In genomic region chr2:238235856-238236255, GRCh38 we compare ENCODE assay signal across 13 cellular contexts.
"Had no signal": no experiment of that assay in that cellular context is flagged by ENCODE, and none has a peak within 500 bp of the region (broad histone marks: within the 10 kb centered on the region; RNA-seq: fewer than 3 reads in every experiment).

No MANE protein-coding gene starts in this region.

- DNase-seq: activated naive CD8-positive, alpha-beta T cell treated with anti-CD3 and anti-CD28 coated beads, Interleukin-2, amount 10 ng/mL, durations not matched to agents 7 days and 5 days; anterior cingulate cortex; cortex of kidney; effector CD4-positive, alpha-beta T cell; esophagus squamous epithelium; hypothalamus; kidney; left lung; mucosa of descending colon had no signal

- H3K9me3 Mint-ChIP-seq: activated T-helper 17 cell treated with anti-CD3 and anti-CD28 coated beads, Interleukin-2, amount 50 U/mL, for 72 hours; stimulated activated effector memory CD8-positive, alpha-beta T cell treated with anti-CD3 and anti-CD28 coated beads, Interleukin-12 subunit alpha, Interleukin-12 subunit beta, amount 100 ng/mL, for 72 hours; T-helper 1 cell treated with Interleukin-12 subunit alpha and Interleukin-12 subunit beta and Interleukin-4 antibody, amounts not matched to agents 30 μg/mL and 1 μg/mL, for 36 hours had no signal

- H3K4me3 Mint-ChIP-seq: stimulated activated effector memory CD8-positive, alpha-beta T cell treated with anti-CD3 and anti-CD28 coated beads, Interleukin-12 subunit alpha, Interleukin-12 subunit beta, amount 100 ng/mL, for 72 hours; T-helper 1 cell treated with Interleukin-12 subunit alpha and Interleukin-12 subunit beta and Interleukin-4 antibody, amounts not matched to agents 30 μg/mL and 1 μg/mL, for 36 hours had no signal

- ATAC-seq: activated CD4-positive, CD25-positive, alpha-beta regulatory T cell treated with anti-CD3 and anti-CD28 coated beads, Interleukin-2, amount 50 U/mL, for 24 hours; activated T-helper 17 cell treated with anti-CD3 and anti-CD28 coated beads, Interleukin-2, amount 50 U/mL, for 72 hours; left lung; mucosa of descending colon; stimulated activated effector memory CD8-positive, alpha-beta T cell treated with anti-CD3 and anti-CD28 coated beads, Interleukin-12 subunit alpha, Interleukin-12 subunit beta, amount 100 ng/mL, for 72 hours had no signal

- H3K27ac Mint-ChIP-seq: activated naive CD8-positive, alpha-beta T cell treated with anti-CD3 and anti-CD28 coated beads, Interleukin-2, amount 10 ng/mL, durations not matched to agents 7 days and 5 days; activated T-helper 17 cell treated with anti-CD3 and anti-CD28 coated beads, Interleukin-2, amount 50 U/mL, for 72 hours; stimulated activated effector memory CD8-positive, alpha-beta T cell treated with anti-CD3 and anti-CD28 coated beads, Interleukin-12 subunit alpha, Interleukin-12 subunit beta, amount 100 ng/mL, for 72 hours; T-helper 1 cell treated with Interleukin-12 subunit alpha and Interleukin-12 subunit beta and Interleukin-4 antibody, amounts not matched to agents 30 μg/mL and 1 μg/mL, for 36 hours had no signal
